1 cellular context compared by ENCODE assay signal in the genomic region with DNA sequence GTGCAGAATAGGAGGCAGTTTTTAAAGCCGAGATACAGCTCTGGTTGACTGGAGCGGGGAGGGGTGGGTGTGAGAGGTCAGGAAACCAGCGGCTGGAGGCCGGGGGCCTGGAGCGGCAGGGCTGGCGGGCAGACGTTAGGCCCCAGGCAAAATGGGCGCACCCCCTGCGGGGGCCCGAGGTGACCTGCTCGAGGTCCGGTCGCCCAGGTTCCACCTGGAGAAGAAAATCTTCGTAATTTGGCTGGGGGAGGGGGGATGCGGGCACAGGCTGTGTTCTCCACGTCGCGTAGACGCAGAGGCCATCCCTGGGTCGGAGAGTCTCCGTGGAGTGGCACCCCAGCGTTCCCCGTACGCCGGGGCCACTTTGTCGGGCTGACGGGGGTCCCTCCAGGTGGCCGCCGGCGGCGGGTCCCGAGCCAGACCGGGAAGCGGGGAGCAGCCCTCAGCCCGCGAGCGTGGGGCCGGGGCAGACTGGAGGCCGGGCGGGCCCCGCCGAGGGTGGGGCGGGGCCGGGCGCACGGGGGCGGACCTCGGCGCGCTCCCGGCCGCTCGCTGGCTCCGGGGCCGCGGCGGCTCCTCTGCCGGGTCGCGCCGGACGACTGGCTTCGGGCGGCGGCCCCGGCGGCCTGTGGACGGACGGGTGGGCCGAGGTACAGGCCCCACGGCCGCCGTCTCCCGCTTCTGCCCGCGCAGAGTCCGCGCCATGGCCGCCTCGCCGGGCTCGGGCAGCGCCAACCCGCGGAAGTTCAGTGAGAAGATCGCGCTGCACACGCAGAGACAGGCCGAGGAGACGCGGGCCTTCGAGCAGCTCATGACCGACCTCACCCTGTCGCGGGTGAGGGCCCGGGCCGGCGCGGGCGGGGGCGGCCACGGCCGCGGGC.
TF ChIP-seq lines count a peak whose summit lies in the region.

A gene with protein sequence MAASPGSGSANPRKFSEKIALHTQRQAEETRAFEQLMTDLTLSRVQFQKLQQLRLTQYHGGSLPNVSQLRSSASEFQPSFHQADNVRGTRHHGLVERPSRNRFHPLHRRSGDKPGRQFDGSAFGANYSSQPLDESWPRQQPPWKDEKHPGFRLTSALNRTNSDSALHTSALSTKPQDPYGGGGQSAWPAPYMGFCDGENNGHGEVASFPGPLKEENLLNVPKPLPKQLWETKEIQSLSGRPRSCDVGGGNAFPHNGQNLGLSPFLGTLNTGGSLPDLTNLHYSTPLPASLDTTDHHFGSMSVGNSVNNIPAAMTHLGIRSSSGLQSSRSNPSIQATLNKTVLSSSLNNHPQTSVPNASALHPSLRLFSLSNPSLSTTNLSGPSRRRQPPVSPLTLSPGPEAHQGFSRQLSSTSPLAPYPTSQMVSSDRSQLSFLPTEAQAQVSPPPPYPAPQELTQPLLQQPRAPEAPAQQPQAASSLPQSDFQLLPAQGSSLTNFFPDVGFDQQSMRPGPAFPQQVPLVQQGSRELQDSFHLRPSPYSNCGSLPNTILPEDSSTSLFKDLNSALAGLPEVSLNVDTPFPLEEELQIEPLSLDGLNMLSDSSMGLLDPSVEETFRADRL (plus strand): TSS at position 555 of the 881 bp plus-strand sequence. CDS start 149 bp downstream, at position 704.

TF ChIP-seq in HEK293, 187 proteins besides CTCF, POLR2A, EP300 and RAD21 (continued from another document and continues in another):
- TF ChIP-seq, protein P1, sequence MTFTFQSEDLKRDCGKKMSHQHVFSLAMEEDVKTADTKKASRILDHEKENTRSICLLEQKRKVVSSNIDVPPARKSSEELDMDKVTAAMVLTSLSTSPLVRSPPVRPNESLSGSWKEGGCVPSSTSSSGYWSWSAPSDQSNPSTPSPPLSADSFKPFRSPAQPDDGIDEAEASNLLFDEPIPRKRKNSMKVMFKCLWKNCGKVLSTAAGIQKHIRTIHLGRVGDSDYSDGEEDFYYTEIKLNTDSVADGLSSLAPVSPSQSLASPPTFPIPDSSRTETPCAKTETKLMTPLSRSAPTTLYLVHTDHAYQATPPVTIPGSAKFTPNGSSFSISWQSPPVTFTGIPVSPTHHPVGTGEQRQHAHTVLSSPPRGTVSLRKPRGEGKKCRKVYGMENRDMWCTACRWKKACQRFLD (tag by site-specific recombination; IDR thresholded peaks at IDR 0.05), result no peak
- no peak for TF ChIP-seq ZNF184 (tag by site-specific recombination; IDR thresholded peaks at IDR 0.05)
- TF ChIP-seq ZNF157 (tag by site-specific recombination; IDR thresholded peaks at IDR 0.05), result no peak
- no peak for TF ChIP-seq BCL11B (tag by site-specific recombination; IDR thresholded peaks at IDR 0.05; ENCODE audit: low read depth)
- TF ChIP-seq, protein P2, sequence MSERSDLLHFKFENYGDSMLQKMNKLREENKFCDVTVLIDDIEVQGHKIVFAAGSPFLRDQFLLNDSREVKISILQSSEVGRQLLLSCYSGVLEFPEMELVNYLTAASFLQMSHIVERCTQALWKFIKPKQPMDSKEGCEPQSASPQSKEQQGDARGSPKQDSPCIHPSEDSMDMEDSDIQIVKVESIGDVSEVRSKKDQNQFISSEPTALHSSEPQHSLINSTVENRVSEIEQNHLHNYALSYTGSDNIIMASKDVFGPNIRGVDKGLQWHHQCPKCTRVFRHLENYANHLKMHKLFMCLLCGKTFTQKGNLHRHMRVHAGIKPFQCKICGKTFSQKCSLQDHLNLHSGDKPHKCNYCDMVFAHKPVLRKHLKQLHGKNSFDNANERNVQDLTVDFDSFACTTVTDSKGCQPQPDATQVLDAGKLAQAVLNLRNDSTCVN (tag by site-specific recombination; optimal IDR thresholded peaks at IDR 0.05), result peak; percentile 41
- TF ChIP-seq, protein P3, sequence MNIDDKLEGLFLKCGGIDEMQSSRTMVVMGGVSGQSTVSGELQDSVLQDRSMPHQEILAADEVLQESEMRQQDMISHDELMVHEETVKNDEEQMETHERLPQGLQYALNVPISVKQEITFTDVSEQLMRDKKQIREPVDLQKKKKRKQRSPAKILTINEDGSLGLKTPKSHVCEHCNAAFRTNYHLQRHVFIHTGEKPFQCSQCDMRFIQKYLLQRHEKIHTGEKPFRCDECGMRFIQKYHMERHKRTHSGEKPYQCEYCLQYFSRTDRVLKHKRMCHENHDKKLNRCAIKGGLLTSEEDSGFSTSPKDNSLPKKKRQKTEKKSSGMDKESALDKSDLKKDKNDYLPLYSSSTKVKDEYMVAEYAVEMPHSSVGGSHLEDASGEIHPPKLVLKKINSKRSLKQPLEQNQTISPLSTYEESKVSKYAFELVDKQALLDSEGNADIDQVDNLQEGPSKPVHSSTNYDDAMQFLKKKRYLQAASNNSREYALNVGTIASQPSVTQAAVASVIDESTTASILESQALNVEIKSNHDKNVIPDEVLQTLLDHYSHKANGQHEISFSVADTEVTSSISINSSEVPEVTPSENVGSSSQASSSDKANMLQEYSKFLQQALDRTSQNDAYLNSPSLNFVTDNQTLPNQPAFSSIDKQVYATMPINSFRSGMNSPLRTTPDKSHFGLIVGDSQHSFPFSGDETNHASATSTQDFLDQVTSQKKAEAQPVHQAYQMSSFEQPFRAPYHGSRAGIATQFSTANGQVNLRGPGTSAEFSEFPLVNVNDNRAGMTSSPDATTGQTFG (tag by site-specific recombination; IDR thresholded peaks at IDR 0.05; ENCODE audit: borderline replicate concordance), result no peak
- TF ChIP-seq PRDM1 (tag by site-specific recombination; IDR thresholded peaks at IDR 0.05), result no peak
- TF ChIP-seq, protein P4, sequence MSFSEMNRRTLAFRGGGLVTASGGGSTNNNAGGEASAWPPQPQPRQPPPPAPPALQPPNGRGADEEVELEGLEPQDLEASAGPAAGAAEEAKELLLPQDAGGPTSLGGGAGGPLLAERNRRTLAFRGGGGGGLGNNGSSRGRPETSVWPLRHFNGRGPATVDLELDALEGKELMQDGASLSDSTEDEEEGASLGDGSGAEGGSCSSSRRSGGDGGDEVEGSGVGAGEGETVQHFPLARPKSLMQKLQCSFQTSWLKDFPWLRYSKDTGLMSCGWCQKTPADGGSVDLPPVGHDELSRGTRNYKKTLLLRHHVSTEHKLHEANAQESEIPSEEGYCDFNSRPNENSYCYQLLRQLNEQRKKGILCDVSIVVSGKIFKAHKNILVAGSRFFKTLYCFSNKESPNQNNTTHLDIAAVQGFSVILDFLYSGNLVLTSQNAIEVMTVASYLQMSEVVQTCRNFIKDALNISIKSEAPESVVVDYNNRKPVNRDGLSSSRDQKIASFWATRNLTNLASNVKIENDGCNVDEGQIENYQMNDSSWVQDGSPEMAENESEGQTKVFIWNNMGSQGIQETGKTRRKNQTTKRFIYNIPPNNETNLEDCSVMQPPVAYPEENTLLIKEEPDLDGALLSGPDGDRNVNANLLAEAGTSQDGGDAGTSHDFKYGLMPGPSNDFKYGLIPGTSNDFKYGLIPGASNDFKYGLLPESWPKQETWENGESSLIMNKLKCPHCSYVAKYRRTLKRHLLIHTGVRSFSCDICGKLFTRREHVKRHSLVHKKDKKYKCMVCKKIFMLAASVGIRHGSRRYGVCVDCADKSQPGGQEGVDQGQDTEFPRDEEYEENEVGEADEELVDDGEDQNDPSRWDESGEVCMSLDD (tag by site-specific recombination; IDR thresholded peaks at IDR 0.05), result 0 out of 2 replicates have a peak, but pooled peaks have one; percentile 22
- no peak for TF ChIP-seq ZNF843 (tag by site-specific recombination; IDR thresholded peaks at IDR 0.05)
- TF ChIP-seq ZNF155 (tag by site-specific recombination; IDR thresholded peaks at IDR 0.05), result no peak
- no peak for TF ChIP-seq ZNF621 (tag by site-specific recombination; IDR thresholded peaks at IDR 0.05)
- TF ChIP-seq, protein P5, sequence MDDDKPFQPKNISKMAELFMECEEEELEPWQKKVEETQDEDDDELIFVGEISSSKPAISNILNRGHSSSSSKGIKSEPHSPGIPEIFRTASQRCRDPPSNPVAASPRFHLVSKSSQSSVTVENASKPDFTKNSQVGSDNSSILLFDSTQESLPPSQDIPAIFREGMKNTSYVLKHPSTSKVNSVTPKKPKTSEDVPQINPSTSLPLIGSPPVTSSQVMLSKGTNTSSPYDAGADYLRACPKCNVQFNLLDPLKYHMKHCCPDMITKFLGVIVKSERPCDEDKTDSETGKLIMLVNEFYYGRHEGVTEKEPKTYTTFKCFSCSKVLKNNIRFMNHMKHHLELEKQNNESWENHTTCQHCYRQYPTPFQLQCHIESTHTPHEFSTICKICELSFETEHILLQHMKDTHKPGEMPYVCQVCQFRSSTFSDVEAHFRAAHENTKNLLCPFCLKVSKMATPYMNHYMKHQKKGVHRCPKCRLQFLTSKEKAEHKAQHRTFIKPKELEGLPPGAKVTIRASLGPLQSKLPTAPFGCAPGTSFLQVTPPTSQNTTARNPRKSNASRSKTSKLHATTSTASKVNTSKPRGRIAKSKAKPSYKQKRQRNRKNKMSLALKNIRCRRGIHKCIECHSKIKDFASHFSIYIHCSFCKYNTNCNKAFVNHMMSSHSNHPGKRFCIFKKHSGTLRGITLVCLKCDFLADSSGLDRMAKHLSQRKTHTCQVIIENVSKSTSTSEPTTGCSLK (tag by site-specific recombination; IDR thresholded peaks at IDR 0.05), result no peak
- TF ChIP-seq, protein P6, sequence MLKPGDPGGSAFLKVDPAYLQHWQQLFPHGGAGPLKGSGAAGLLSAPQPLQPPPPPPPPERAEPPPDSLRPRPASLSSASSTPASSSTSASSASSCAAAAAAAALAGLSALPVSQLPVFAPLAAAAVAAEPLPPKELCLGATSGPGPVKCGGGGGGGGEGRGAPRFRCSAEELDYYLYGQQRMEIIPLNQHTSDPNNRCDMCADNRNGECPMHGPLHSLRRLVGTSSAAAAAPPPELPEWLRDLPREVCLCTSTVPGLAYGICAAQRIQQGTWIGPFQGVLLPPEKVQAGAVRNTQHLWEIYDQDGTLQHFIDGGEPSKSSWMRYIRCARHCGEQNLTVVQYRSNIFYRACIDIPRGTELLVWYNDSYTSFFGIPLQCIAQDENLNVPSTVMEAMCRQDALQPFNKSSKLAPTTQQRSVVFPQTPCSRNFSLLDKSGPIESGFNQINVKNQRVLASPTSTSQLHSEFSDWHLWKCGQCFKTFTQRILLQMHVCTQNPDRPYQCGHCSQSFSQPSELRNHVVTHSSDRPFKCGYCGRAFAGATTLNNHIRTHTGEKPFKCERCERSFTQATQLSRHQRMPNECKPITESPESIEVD (tag by site-specific recombination; IDR thresholded peaks at IDR 0.05), result no peak
- 0 out of 2 replicates have a peak, but pooled peaks have one; percentile 28 for TF ChIP-seq ZNF223 (tag by site-specific recombination; IDR thresholded peaks at IDR 0.05)
- TF ChIP-seq TRIM28 (IDR thresholded peaks at IDR 0.05; ENCODE audit: borderline replicate concordance, low read length), result no peak
- TF ChIP-seq ZNF404 (tag by site-specific recombination; IDR thresholded peaks at IDR 0.05), result no peak
- peak; percentile 53; the same call in 1 of the 2 replicates for TF ChIP-seq ZBTB7A (tag by site-specific recombination; IDR thresholded peaks at IDR 0.05; ENCODE audit: low read depth)
- TF ChIP-seq ZNF660 (tag by site-specific recombination; IDR thresholded peaks at IDR 0.05), result no peak
- TF ChIP-seq ZNF433 (tag by site-specific recombination; IDR thresholded peaks at IDR 0.05; ENCODE audit: low read depth), result no peak
- TF ChIP-seq, protein P7, sequence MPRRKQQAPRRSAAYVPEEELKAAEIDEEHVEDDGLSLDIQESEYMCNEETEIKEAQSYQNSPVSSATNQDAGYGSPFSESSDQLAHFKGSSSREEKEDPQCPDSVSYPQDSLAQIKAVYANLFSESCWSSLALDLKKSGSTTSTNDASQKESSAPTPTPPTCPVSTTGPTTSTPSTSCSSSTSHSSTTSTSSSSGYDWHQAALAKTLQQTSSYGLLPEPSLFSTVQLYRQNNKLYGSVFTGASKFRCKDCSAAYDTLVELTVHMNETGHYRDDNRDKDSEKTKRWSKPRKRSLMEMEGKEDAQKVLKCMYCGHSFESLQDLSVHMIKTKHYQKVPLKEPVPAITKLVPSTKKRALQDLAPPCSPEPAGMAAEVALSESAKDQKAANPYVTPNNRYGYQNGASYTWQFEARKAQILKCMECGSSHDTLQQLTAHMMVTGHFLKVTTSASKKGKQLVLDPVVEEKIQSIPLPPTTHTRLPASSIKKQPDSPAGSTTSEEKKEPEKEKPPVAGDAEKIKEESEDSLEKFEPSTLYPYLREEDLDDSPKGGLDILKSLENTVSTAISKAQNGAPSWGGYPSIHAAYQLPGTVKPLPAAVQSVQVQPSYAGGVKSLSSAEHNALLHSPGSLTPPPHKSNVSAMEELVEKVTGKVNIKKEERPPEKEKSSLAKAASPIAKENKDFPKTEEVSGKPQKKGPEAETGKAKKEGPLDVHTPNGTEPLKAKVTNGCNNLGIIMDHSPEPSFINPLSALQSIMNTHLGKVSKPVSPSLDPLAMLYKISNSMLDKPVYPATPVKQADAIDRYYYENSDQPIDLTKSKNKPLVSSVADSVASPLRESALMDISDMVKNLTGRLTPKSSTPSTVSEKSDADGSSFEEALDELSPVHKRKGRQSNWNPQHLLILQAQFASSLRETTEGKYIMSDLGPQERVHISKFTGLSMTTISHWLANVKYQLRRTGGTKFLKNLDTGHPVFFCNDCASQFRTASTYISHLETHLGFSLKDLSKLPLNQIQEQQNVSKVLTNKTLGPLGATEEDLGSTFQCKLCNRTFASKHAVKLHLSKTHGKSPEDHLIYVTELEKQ (tag by site-specific recombination; IDR thresholded peaks at IDR 0.05; ENCODE audit: borderline replicate concordance), result no peak
- TF ChIP-seq ZIC2 (tag by site-specific recombination; IDR thresholded peaks at IDR 0.05), result peak; percentile 13; the same call in 1 of the 2 replicates
- no peak for TF ChIP-seq ZNF792 (tag by site-specific recombination; IDR thresholded peaks at IDR 0.05)
- TF ChIP-seq, protein P8, sequence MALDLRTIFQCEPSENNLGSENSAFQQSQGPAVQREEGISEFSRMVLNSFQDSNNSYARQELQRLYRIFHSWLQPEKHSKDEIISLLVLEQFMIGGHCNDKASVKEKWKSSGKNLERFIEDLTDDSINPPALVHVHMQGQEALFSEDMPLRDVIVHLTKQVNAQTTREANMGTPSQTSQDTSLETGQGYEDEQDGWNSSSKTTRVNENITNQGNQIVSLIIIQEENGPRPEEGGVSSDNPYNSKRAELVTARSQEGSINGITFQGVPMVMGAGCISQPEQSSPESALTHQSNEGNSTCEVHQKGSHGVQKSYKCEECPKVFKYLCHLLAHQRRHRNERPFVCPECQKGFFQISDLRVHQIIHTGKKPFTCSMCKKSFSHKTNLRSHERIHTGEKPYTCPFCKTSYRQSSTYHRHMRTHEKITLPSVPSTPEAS (tag by site-specific recombination; IDR thresholded peaks at IDR 0.05), result no peak
- TF ChIP-seq BCL11A (tag by site-specific recombination; IDR thresholded peaks at IDR 0.05; ENCODE audit: low read depth), result no peak
- TF ChIP-seq ZNF2 (tag by site-specific recombination; IDR thresholded peaks at IDR 0.05), result no peak; the same call in 1 of the 2 replicates
- TF ChIP-seq ZNF324 (tag by site-specific recombination; IDR thresholded peaks at IDR 0.05), result no peak
- no peak for TF ChIP-seq WT1 (tag by site-specific recombination; IDR thresholded peaks at IDR 0.05)
- TF ChIP-seq, protein P9, sequence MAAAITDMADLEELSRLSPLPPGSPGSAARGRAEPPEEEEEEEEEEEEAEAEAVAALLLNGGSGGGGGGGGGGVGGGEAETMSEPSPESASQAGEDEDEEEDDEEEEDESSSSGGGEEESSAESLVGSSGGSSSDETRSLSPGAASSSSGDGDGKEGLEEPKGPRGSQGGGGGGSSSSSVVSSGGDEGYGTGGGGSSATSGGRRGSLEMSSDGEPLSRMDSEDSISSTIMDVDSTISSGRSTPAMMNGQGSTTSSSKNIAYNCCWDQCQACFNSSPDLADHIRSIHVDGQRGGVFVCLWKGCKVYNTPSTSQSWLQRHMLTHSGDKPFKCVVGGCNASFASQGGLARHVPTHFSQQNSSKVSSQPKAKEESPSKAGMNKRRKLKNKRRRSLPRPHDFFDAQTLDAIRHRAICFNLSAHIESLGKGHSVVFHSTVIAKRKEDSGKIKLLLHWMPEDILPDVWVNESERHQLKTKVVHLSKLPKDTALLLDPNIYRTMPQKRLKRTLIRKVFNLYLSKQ (tag by site-specific recombination; IDR thresholded peaks at IDR 0.05; ENCODE audit: borderline replicate concordance), result no peak
- TF ChIP-seq ZNF670 (tag by site-specific recombination; IDR thresholded peaks at IDR 0.05; ENCODE audit: low read depth), result no peak
- no peak for TF ChIP-seq ZNF174 (tag by site-specific recombination; IDR thresholded peaks at IDR 0.05)
- no peak for TF ChIP-seq ZNF175 (tag by site-specific recombination; IDR thresholded peaks at IDR 0.05)
